ENCODE assay signal across 8 cellular contexts in the genomic region with DNA sequence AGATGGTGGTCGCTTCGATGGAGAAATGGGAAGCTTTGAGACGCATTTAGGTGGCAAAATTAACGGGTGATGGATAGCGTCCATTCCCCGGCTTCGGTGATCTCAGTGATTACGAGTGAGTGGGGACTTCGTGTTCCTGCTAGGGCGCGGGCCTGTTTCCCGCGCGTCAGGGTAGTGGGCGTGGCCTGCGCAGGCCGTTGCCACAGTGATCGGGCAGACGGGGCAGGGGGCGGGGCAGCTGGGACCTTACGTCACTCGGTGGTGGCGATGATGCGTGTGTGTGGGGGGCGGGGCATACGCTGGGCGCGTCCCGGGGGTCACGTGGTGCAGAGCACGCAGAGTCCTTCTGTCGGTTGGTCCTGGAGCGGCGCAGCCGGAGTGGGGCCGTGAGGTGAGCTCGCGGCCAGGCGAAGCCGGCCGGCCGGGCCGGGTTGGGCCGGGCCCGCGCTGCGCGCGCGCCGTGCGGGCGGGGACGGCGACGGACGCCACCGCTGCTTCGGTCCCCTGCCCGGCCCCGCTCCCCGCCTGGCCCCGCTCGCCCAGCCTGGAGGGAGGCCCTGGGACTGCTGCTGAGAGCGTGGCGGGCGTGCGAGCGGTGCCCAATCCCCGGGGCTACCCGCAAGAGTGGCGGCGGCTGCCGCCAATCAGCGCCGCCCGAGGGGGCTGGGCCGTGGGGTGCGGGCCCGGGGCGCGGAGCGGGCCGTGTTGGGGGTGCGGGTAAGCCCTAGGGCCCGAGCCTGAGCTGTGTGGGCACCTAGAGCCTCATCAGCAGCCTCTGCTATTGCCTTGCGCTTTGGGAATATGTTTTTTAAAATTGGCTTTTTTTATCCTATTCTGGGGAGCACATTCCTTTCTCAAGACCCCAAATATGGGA. TPM values are rescaled to one million over a fixed set of nuclear protein-coding genes. Genes with fewer than 3 reads are reported as not detected.
DNase-seq lines count a peak whose midpoint lies in the region; ATAC-seq and TF ChIP-seq lines count a peak whose summit lies in the region.

TSS of gene PHF20 (plus strand) at position 327 of the 874 bp plus-strand sequence. CDS start 29,508 bp downstream, outside the sequence.

- TF ChIP-seq RAD21 in liver (IDR thresholded peaks at IDR 0.05) = no peak

- peaks cover 23% of the 10 kb centered on the region for H3K36me3 Mint-ChIP-seq in CD4-positive, CD25-positive, alpha-beta regulatory T cell

- H3K27ac ChIP-seq in CD4-positive, CD25-positive, alpha-beta regulatory T cell (ENCODE audit: insufficient read depth, low read length, poor library complexity, severe bottlenecking) = peak within 1 kb of the TSS; percentile 95
- H3K27ac ChIP-seq in liver (ENCODE audit: low read depth in 1 of 2, low read length in 2 of 2) = peak within 1 kb of the TSS; percentile 85 to 89

- DNase-seq in CD4-positive, CD25-positive, alpha-beta regulatory T cell = peak; percentile 98 to 100 (median 99)
- DNase-seq in NCI-H82 (lab: John Stamatoyannopoulos, UW) (peak; percentile 98), dermis blood vessel endothelial cell (peak; percentile 99)
- DNase-seq in activated CD4-positive, alpha-beta T cell treated with anti-CD3 and anti-CD28 coated beads, Interleukin-2, amount 50 U/mL, for 48 hours = peak; percentile 100
- DNase-seq in stimulated activated CD4-positive, alpha-beta T cell treated with anti-CD3 and anti-CD28 coated beads, Interleukin-4, amount 100 ng/mL, for 1 hour = peak; percentile 100

- no peaks in the 10 kb centered on the region for H3K27me3 ChIP-seq in CD4-positive, CD25-positive, alpha-beta regulatory T cell (ENCODE audit: control insufficient read depth, insufficient read depth, low read length)
- no peaks in the 10 kb centered on the region for H3K27me3 ChIP-seq in liver (ENCODE audit: control insufficient read depth in 4 of 4, insufficient read depth in 4 of 4, low read length in 3 of 4)

- TF ChIP-seq CTCF in liver (IDR thresholded peaks at IDR 0.05; ENCODE audit: low read depth, low read length, missing input control) = peak; percentile 7

- H3K4me3 ChIP-seq in CD4-positive, CD25-positive, alpha-beta regulatory T cell (ENCODE audit: low read depth, low read length) = peak within 1 kb of the TSS; percentile 94
- peak within 1 kb of the TSS; percentile 69 to 90 (median 82) for H3K4me3 ChIP-seq in liver (ENCODE audit: low read depth in 1 of 3, low read length in 3 of 3)

- H3K9ac ChIP-seq in liver (ENCODE audit: low read depth in 1 of 2, low read length in 2 of 2) = peak within 1 kb of the TSS; percentile 76 to 91

- peaks cover 0 to 2% (median 0%) of the 10 kb centered on the region in 7 donors for H3K9me3 Mint-ChIP-seq in CD4-positive, CD25-positive, alpha-beta regulatory T cell

- peaks cover 91% of the 10 kb centered on the region for H3K4me1 ChIP-seq in CD4-positive, CD25-positive, alpha-beta regulatory T cell (ENCODE audit: control insufficient read depth, insufficient read depth, low read length, poor library complexity, severe bottlenecking)
- peaks cover 0 to 25% (median 8%) of the 10 kb centered on the region in 4 donors for H3K4me1 ChIP-seq in liver (ENCODE audit: control insufficient read depth in 4 of 4, insufficient read depth in 4 of 4, low read length in 3 of 4)

- H3K27ac Mint-ChIP-seq in CD4-positive, CD25-positive, alpha-beta regulatory T cell = peak within 1 kb of the TSS; percentile 96 to 100 (median 100)

- H3K27me3 Mint-ChIP-seq in CD4-positive, CD25-positive, alpha-beta regulatory T cell = peaks cover 4% of the 10 kb centered on the region

- H3K4me3 Mint-ChIP-seq in CD4-positive, CD25-positive, alpha-beta regulatory T cell = peak within 1 kb of the TSS; percentile 91 to 100 (median 95)

- H3K36me3 ChIP-seq in CD4-positive, CD25-positive, alpha-beta regulatory T cell (ENCODE audit: control insufficient read depth, insufficient read depth, low read length) = peaks cover 10% of the 10 kb centered on the region
- peaks cover 0 to 4% (median 0%) of the 10 kb centered on the region in 4 donors for H3K36me3 ChIP-seq in liver (ENCODE audit: control insufficient read depth in 4 of 4, insufficient read depth in 3 of 4, low read depth in 1 of 4, low read length in 3 of 4)

- peaks cover 35 to 88% (median 62%) of the 10 kb centered on the region in 4 donors for H3K4me1 Mint-ChIP-seq in CD4-positive, CD25-positive, alpha-beta regulatory T cell

- H3K9me3 ChIP-seq in CD4-positive, CD25-positive, alpha-beta regulatory T cell (ENCODE audit: control insufficient read depth in 2 of 2, low read length in 2 of 2) = no peaks in the 10 kb centered on the region
- H3K9me3 ChIP-seq in liver (ENCODE audit: control insufficient read depth in 4 of 4, low read length in 3 of 4) = no peaks in the 10 kb centered on the region

- peak; percentile 87 to 88 for ATAC-seq in CD4-positive, CD25-positive, alpha-beta regulatory T cell (ENCODE audit: low read depth in 2 of 2)
- ATAC-seq in GM19438 (IDR thresholded peaks at IDR 0.05; ENCODE audit: low read depth, unreplicated experiment) = peak; percentile 66
- ATAC-seq in HG03575 (IDR thresholded peaks at IDR 0.05; ENCODE audit: extremely low read depth, insufficient number of reproducible peaks, low FRiP score, unreplicated experiment) = peak; percentile 40

- WGBS in liver = 3% methylated on average over 87 of the region's 87 CpGs

TF ChIP-seq in liver, 16 proteins besides CTCF, POLR2A, EP300 and RAD21:
- TF ChIP-seq FOXA1 (IDR thresholded peaks at IDR 0.05) = no peak
- TF ChIP-seq NR2F2 (IDR thresholded peaks at IDR 0.05) = no peak
- TF ChIP-seq HNF4G (IDR thresholded peaks at IDR 0.05) = no peak
- TF ChIP-seq RXRA (IDR thresholded peaks at IDR 0.05) = peak in 1 of 2 donors; percentile 31
- TF ChIP-seq YY1 (IDR thresholded peaks at IDR 0.05) = peak; percentile 54
- TF ChIP-seq ZBTB33 (IDR thresholded peaks at IDR 0.05) = no peak
- TF ChIP-seq SP1 (IDR thresholded peaks at IDR 0.05) = peak; percentile 93
- TF ChIP-seq, protein P1, sequence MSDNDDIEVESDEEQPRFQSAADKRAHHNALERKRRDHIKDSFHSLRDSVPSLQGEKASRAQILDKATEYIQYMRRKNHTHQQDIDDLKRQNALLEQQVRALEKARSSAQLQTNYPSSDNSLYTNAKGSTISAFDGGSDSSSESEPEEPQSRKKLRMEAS (IDR thresholded peaks at IDR 0.05) = peak; percentile 64
TF ChIP-seq in liver: peak in this region for 4.

RNA-seq across cellular contexts. Expression of gene PHF20, which starts in this region (rescaled TPM):
- 159 TPM for total RNA-seq in CD4-positive, CD25-positive, alpha-beta regulatory T cell
- polyA plus RNA-seq in CD4-positive, CD25-positive, alpha-beta regulatory T cell = 100 to 1,000 TPM in 2 of 4 donors, 10 to 100 TPM in 2; 87.3 to 126 (median 100) TPM
- total RNA-seq in dermis blood vessel endothelial cell = 38.4 and 41.5 TPM in 2 replicates
- total RNA-seq in liver = 10 to 100 TPM; 10.7 to 11.7 TPM
- polyA plus RNA-seq in liver = 1 to 10 TPM; 5.1 to 9.9 TPM

Comparison
In these comparisons a context has a peak if more than half of its experiments do, and no peak if none do; other contexts are left out.
1. Peak in every context shown above with its lines: DNase-seq, ATAC-seq, H3K4me3 ChIP-seq and H3K27ac ChIP-seq.
2. RNA of gene PHF20 (polyA plus RNA-seq): 87.3 to 126 TPM in CD4-positive, CD25-positive, alpha-beta regulatory T cell; 5.1 to 9.9 TPM in liver; every median in the first group is over 4 times any median in the second.